16 cellular contexts compared by ENCODE assay signal in the genomic region with DNA sequence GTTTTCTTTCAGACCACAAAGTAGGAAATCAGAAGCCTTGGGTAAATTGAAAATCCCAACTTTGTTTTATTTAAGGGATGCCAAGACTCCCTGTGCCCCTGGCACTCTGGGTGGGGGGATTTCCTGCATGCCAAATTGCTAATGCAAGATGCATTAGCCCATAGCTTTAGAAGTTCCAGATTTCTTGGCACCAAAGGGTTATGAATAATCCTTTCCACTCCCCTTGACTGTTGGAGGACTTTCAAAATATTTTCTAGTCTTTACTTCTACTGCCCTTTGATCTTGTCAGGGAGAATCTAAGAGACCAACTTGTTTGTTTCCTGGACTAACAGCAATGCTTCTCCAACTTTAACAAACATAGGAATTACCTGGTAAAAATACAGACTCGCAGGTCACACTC.
DNase-seq lines count a peak whose midpoint lies in the region; ATAC-seq, FAIRE-seq and TF ChIP-seq lines count a peak whose summit lies in the region.
"Had no signal": no experiment of that assay in that cellular context is flagged by ENCODE, and none has a peak within 500 bp of the region (broad histone marks: within the 10 kb centered on the region; RNA-seq: fewer than 3 reads in every experiment).

No MANE protein-coding gene starts in this region.

- no peaks in the 10 kb centered on the region for H3K36me3 Mint-ChIP-seq in activated T-cell treated with anti-CD3 and anti-CD28 coated beads, Interleukin-2, amount 50 U/mL, for 72 hours (ENCODE audit: insufficient read depth in 2 of 2)
- H3K36me3 Mint-ChIP-seq: activated CD4-positive, alpha-beta memory T cell treated with anti-CD3 and anti-CD28 coated beads for 36 hours; CD4-positive, CD25-positive, alpha-beta regulatory T cell had no signal

- FAIRE-seq in RCC 7860 (lab: Jason Lieb, UNC) = no peak
- no peak for FAIRE-seq in frontal cortex (lab: Jason Lieb, UNC)

- no peak for TF ChIP-seq CTCF in epithelial cell of esophagus (IDR thresholded peaks at IDR 0.05; ENCODE audit: insufficient read depth, low read depth, low read length, missing control alignments)
- no peak for TF ChIP-seq CTCF in omental fat pad (IDR thresholded peaks at IDR 0.05)

- no peak overlapping the region for H3K27ac Mint-ChIP-seq in activated T-cell treated with anti-CD3 and anti-CD28 coated beads, Interleukin-2, amount 50 U/mL, for 72 hours
- H3K27ac Mint-ChIP-seq: activated CD4-positive, alpha-beta memory T cell treated with anti-CD3 and anti-CD28 coated beads for 36 hours; CD4-positive, CD25-positive, alpha-beta regulatory T cell; stimulated activated naive CD8-positive, alpha-beta T cell treated with anti-CD3 and anti-CD28 coated beads, Interleukin-15, Interleukin-2, amounts not matched to agents 100 ng/mL and 50 ng/mL, for 24 hours had no signal

- H3K4me3 ChIP-seq in epithelial cell of esophagus (ENCODE audit: low read length) = no peak overlapping the region
- H3K4me3 ChIP-seq: HAP-1 had no signal

- no peaks in the 10 kb centered on the region for H3K9me3 Mint-ChIP-seq in activated T-cell treated with anti-CD3 and anti-CD28 coated beads, Interleukin-2, amount 50 U/mL, for 72 hours
- H3K9me3 Mint-ChIP-seq: activated CD4-positive, alpha-beta memory T cell treated with anti-CD3 and anti-CD28 coated beads for 36 hours; stimulated activated naive CD8-positive, alpha-beta T cell treated with anti-CD3 and anti-CD28 coated beads, Interleukin-15, Interleukin-2, amounts not matched to agents 100 ng/mL and 50 ng/mL, for 24 hours had no signal

- H3K4me1 Mint-ChIP-seq in activated T-cell treated with anti-CD3 and anti-CD28 coated beads, Interleukin-2, amount 50 U/mL, for 72 hours (ENCODE audit: low read depth) = no peaks in the 10 kb centered on the region
- H3K4me1 Mint-ChIP-seq: CD4-positive, CD25-positive, alpha-beta regulatory T cell had no signal

- H3K27me3 Mint-ChIP-seq in activated T-cell treated with anti-CD3 and anti-CD28 coated beads, Interleukin-2, amount 50 U/mL, for 72 hours (ENCODE audit: low read depth) = peaks cover 6% of the 10 kb centered on the region

- H3K4me3 Mint-ChIP-seq in activated T-cell treated with anti-CD3 and anti-CD28 coated beads, Interleukin-2, amount 50 U/mL, for 72 hours = no peak overlapping the region
- H3K4me3 Mint-ChIP-seq: activated CD4-positive, alpha-beta memory T cell treated with anti-CD3 and anti-CD28 coated beads for 36 hours; CD4-positive, CD25-positive, alpha-beta regulatory T cell; stimulated activated naive CD8-positive, alpha-beta T cell treated with anti-CD3 and anti-CD28 coated beads, Interleukin-15, Interleukin-2, amounts not matched to agents 100 ng/mL and 50 ng/mL, for 24 hours had no signal

- DNase-seq in ELR (ENCODE audit: low read depth) (peak; percentile 58), RCC 7860 (ENCODE audit: low spot score) (peak; percentile 12), epithelial cell of esophagus (ENCODE audit: low read depth) (peak; percentile 54), omental fat pad (ENCODE audit: low spot score) (no peak), frontal cortex (ENCODE audit: low spot score in 2 of 2) (no peak)
- DNase-seq in activated T-cell treated with anti-CD3 and anti-CD28 coated beads, Interleukin-2, amount 50 U/mL, for 72 hours = no peak
- DNase-seq: activated CD4-positive, alpha-beta memory T cell treated with anti-CD3 and anti-CD28 coated beads for 36 hours; activated gamma-delta T cell treated with Interleukin-2 at 50 U/mL for 16 hours; CD4-positive, CD25-positive, alpha-beta regulatory T cell; central memory CD4-positive, alpha-beta T cell; retina; T-helper 9 cell had no signal

- ATAC-seq in omental fat pad (ENCODE audit: low FRiP score) (peak; percentile 87), HG03196 (IDR thresholded peaks at IDR 0.05; ENCODE audit: unreplicated experiment) (no peak), GM21576 (IDR thresholded peaks at IDR 0.05; ENCODE audit: unreplicated experiment) (no peak)
- no peak for ATAC-seq in activated T-cell treated with anti-CD3 and anti-CD28 coated beads, Interleukin-2, amount 50 U/mL, for 72 hours (replicated peaks in 1 of 2)

Comparison
In these comparisons a context has a peak if more than half of its experiments do, and no peak if none do; other contexts are left out.
1. DNase-seq: peak in ELR (single experiment), RCC 7860 (single experiment) and epithelial cell of esophagus (single experiment); none in omental fat pad (single experiment), frontal cortex (0 of 2) and activated T-cell treated with anti-CD3 and anti-CD28 coated beads, Interleukin-2, amount 50 U/mL, for 72 hours (0 of 2).